8 cellular contexts compared by ENCODE assay signal in the genomic region with DNA sequence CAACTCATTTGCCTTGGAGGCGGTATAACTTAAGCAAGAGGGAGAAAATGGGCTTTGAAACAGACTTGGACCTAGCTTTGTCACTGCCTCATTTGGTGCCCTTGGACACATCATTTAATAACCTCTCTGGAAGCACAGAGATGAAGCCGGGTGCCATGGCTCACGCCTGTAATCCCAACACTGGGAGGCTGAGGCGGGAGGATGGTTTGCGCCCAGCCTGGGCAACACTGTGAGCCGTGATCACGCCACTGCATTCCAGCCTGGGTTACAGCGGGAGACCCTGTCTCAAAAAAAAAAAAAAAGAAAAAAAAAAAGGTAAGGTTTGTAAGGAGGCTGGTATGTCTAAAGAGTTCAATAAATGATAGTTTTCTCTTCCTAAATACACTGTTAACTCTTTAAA. TPM values are rescaled to one million over a fixed set of nuclear protein-coding genes. Genes with fewer than 3 reads are reported as not detected.
A peak's percentile ranks its signal among the peaks of the same experiment; 100 is the strongest.
DNase-seq lines count a peak whose midpoint lies in the region; ATAC-seq and TF ChIP-seq lines count a peak whose summit lies in the region.

No MANE protein-coding gene starts in this region.

- peak overlapping the region; percentile 89 for H3K4me3 ChIP-seq in GM12865 (ENCODE audit: low read depth, low read length)
- H3K4me3 ChIP-seq in Peyer's patch, result peak overlapping the region; percentile 64 to 85 (median 68)
- peak overlapping the region; percentile 84 for H3K4me3 ChIP-seq in psoas muscle

- H3K36me3 ChIP-seq in Peyer's patch, result peaks cover 0 to 35% (median 0%) of the 10 kb centered on the region in 3 donors
- peaks cover 12 to 60% of the 10 kb centered on the region in 2 donors for H3K36me3 ChIP-seq in psoas muscle (ENCODE audit: insufficient read depth in 1 of 2, low read depth in 1 of 2)

- H3K27me3 ChIP-seq in Peyer's patch (no peaks in the 10 kb centered on the region), psoas muscle (ENCODE audit: insufficient read depth in 3 of 3, low read length in 2 of 3) (no peaks in the 10 kb centered on the region)

- no peak for TF ChIP-seq POLR2A in Peyer's patch (IDR thresholded peaks at IDR 0.05)

- TF ChIP-seq CTCF in GM12865 (IDR thresholded peaks at IDR 0.05; ENCODE audit: insufficient read depth, low read depth, low read length, missing control alignments) (no peak), Peyer's patch (IDR thresholded peaks at IDR 0.05) (no peak), psoas muscle (IDR thresholded peaks at IDR 0.05) (no peak)

- ATAC-seq in psoas muscle, result peak in 1 of 4 donors; percentile 24
- no peak for ATAC-seq in GM18498 (IDR thresholded peaks at IDR 0.05; ENCODE audit: unreplicated experiment)

- H3K4me1 ChIP-seq in Peyer's patch (peaks cover 0 to 28% (median 7%) of the 10 kb centered on the region in 4 donors), psoas muscle (peaks cover 22% of the 10 kb centered on the region)

- intact Hi-C loops in psoas muscle (cut with DNase I), result loop anchor here in 1 of 2 donors (5.0 kb wide), 1 partner anchor 79 kb away; no protein-coding TSS in a partner anchor

- H3K9me3 ChIP-seq in Peyer's patch (no peaks in the 10 kb centered on the region), psoas muscle (no peaks in the 10 kb centered on the region)

- WGBS in psoas muscle, 3 donors, result 19 to 28% (median 25%) methylated on average over 8 of the region's 8 CpGs

- DNase-seq in GM12865 (ENCODE audit: low read depth), result peak; percentile 6
- DNase-seq in Peyer's patch, result no peak
- no peak for DNase-seq in epithelial cell of prostate (ENCODE audit: low read depth, low spot score)
- no peak for DNase-seq in psoas muscle
- DNase-seq in dedifferentiated amniotic fluid mesenchymal stem cell (ENCODE audit: extremely low spot score), result no peak
- DNase-seq in amygdala (lab: John Stamatoyannopoulos, UW), result no peak
- DNase-seq in HuH-7 (ENCODE audit: low spot score), result no peak

- H3K27ac ChIP-seq in Peyer's patch, result peak overlapping the region; percentile 36 to 90 (median 77)
- peak overlapping the region; percentile 91 for H3K27ac ChIP-seq in epithelial cell of prostate
- H3K27ac ChIP-seq in psoas muscle, result peak overlapping the region; percentile 94

RNA-seq across cellular contexts. Expression of gene COA4, which starts 0.8 kb away (rescaled TPM):
- total RNA-seq in Peyer's patch (100 to 1,000 TPM in 1 of 4 donors, 10 to 100 TPM in 3; 42.9 to 106 (median 87.8) TPM), psoas muscle (10 to 100 TPM; 59.6 to 74.8 (median 68.2) TPM)
- polyA plus RNA-seq in psoas muscle, result 100 to 1,000 TPM in 2 of 3 donors, 10 to 100 TPM in 1; 59.3 to 138 (median 104) TPM

RNA-seq across cellular contexts. Expression of gene PAAF1, which starts 1.0 kb away (rescaled TPM):
- total RNA-seq in Peyer's patch (10 to 100 TPM; 16.6 to 18.2 (median 16.6) TPM), psoas muscle (1 to 10 TPM; 6.6 to 9.5 (median 8.3) TPM)
- 10 to 100 TPM in 2 of 3 donors, 1 to 10 TPM in 1; 8.2 to 12.0 (median 11.8) TPM for polyA plus RNA-seq in psoas muscle
